ENCODE assay signal across 18 cellular contexts in genomic region chr7:113197274-113197673, GRCh38.
DNase-seq lines count a peak whose midpoint lies in the region; ATAC-seq and TF ChIP-seq lines count a peak whose summit lies in the region.
"Had no signal": no experiment of that assay in that cellular context is flagged by ENCODE, and none has a peak within 500 bp of the region (broad histone marks: within the 10 kb centered on the region; RNA-seq: fewer than 3 reads in every experiment).

No MANE protein-coding gene starts in this region.

- peaks cover 27% of the 10 kb centered on the region for H3K4me1 ChIP-seq in ACC112 (ENCODE audit: control insufficient read depth, insufficient read depth, low read length, unreplicated experiment)
- H3K4me1 ChIP-seq in right cardiac atrium (ENCODE audit: control insufficient read depth, insufficient read depth, low read length), result no peaks in the 10 kb centered on the region

- H3K36me3 ChIP-seq in ACC112 (ENCODE audit: insufficient read depth, low read length), result no peaks in the 10 kb centered on the region
- H3K36me3 ChIP-seq: cardiac muscle cell had no signal

- WGBS in right cardiac atrium, result 50% methylated on average over 1 of the region's 1 CpG

- ATAC-seq in GM21381 (IDR thresholded peaks at IDR 0.05; ENCODE audit: unreplicated experiment) (no peak), right cardiac atrium (no peak)

- TF ChIP-seq CTCF in HFFc6 (IDR thresholded peaks at IDR 0.05), result no peak
- no peak for TF ChIP-seq CTCF in astrocyte of the spinal cord (IDR thresholded peaks at IDR 0.05; ENCODE audit: low read depth, low read length)
- TF ChIP-seq CTCF in GM10266 (IDR thresholded peaks at IDR 0.05; ENCODE audit: control insufficient read depth, insufficient read depth, low read depth, missing control alignments), result no peak

- intact Hi-C loops in activated T-helper 1 cell treated with anti-CD3 and anti-CD28 coated beads, Interleukin-12 subunit alpha, Interleukin-12 subunit beta, Interleukin-2, Interleukin-4 antibody, amounts not matched to agents 30 ng/mL and 10 ng/mL and 1 ng/mL, durations not matched to agents 14 hours and 24 hours and 36 hours (cut with micrococcal nuclease), result no loop called here
- intact Hi-C loops in right cardiac atrium (cut with DNase I), result no loop called here

- H3K27ac ChIP-seq in ACC112 (ENCODE audit: low read depth, low read length) (peak overlapping the region; percentile 63), right cardiac atrium (ENCODE audit: low read length) (no peak overlapping the region)
- H3K27ac ChIP-seq: cardiac muscle cell had no signal

- H3K4me3 Mint-ChIP-seq in HFFc6, result peak overlapping the region; percentile 56
- no peak overlapping the region for H3K4me3 Mint-ChIP-seq in activated T-helper 1 cell treated with anti-CD3 and anti-CD28 coated beads, Interleukin-12 subunit alpha, Interleukin-12 subunit beta, Interleukin-2, Interleukin-4 antibody, amounts not matched to agents 30 ng/mL and 10 ng/mL and 1 ng/mL, durations not matched to agents 14 hours and 24 hours and 36 hours
- H3K4me3 Mint-ChIP-seq: B cell had no signal

- H3K9me3 Mint-ChIP-seq in HFFc6, result no peaks in the 10 kb centered on the region
- H3K9me3 Mint-ChIP-seq in activated T-helper 1 cell treated with anti-CD3 and anti-CD28 coated beads, Interleukin-12 subunit alpha, Interleukin-12 subunit beta, Interleukin-2, Interleukin-4 antibody, amounts not matched to agents 30 ng/mL and 10 ng/mL and 1 ng/mL, durations not matched to agents 14 hours and 24 hours and 36 hours, result no peaks in the 10 kb centered on the region
- H3K9me3 Mint-ChIP-seq: activated T-helper 2 cell treated with anti-CD3 and anti-CD28 coated beads, Interferon-gamma antibody, Interleukin-2, Interleukin-4, amounts not matched to agents 10 μg/mL and 5 μg/mL and 100 μg/mL, durations not matched to agents 14 hours and 24 hours and 36 hours had no signal

- no peaks in the 10 kb centered on the region for H3K27me3 ChIP-seq in ACC112 (ENCODE audit: insufficient read depth, low read length)
- H3K27me3 ChIP-seq in right cardiac atrium (ENCODE audit: control insufficient read depth, insufficient read depth), result no peaks in the 10 kb centered on the region
- H3K27me3 ChIP-seq: cardiac muscle cell had no signal

- DNase-seq in HFFc6, result peak; percentile 78
- DNase-seq in astrocyte of the spinal cord (ENCODE audit: low read depth, low spot score), result peak; percentile 80
- DNase-seq in iris pigment epithelial cell (ENCODE audit: low read depth), result peak; percentile 91
- no peak for DNase-seq in GM10266 (ENCODE audit: extremely low spot score)
- DNase-seq in activated T-helper 1 cell treated with anti-CD3 and anti-CD28 coated beads, Interleukin-12 subunit alpha, Interleukin-12 subunit beta, Interleukin-2, Interleukin-4 antibody, amounts not matched to agents 30 ng/mL and 10 ng/mL and 1 ng/mL, durations not matched to agents 14 hours and 24 hours and 36 hours (ENCODE audit: low spot score), result no peak
- no peak for DNase-seq in right cardiac atrium
- DNase-seq: activated CD4-positive, alpha-beta T cell treated with anti-CD3 and anti-CD28 coated beads, Interleukin-2, amount 50 U/mL, for 48 hours; DMS79 treated with DMSO at 0.1 percent for 48 hours; Karpas-422; mesenchymal stem cell; NCI-H2081 treated with DMSO at 0.1 percent for 48 hours; occipital lobe; Right ventricle myocardium superior had no signal

- no peak overlapping the region for H3K4me3 ChIP-seq in ACC112 (ENCODE audit: low read depth, low read length)
- H3K4me3 ChIP-seq in astrocyte of the spinal cord (ENCODE audit: low read depth, low read length), result no peak overlapping the region
- H3K4me3 ChIP-seq in right cardiac atrium (ENCODE audit: low read length), result no peak overlapping the region
- H3K4me3 ChIP-seq: cardiac muscle cell had no signal

- no peaks in the 10 kb centered on the region for H3K9me3 ChIP-seq in right cardiac atrium (ENCODE audit: control insufficient read depth, low read length)

- in situ Hi-C loops in astrocyte of the spinal cord (cut with HindIII; ENCODE audit: low sequenced_read_pairs), result no loop called here

- peaks cover 14% of the 10 kb centered on the region; the same call in 1 of the 2 replicates for H3K36me3 Mint-ChIP-seq in HFFc6 (ENCODE audit: low read depth)
- H3K36me3 Mint-ChIP-seq in activated T-helper 1 cell treated with anti-CD3 and anti-CD28 coated beads, Interleukin-12 subunit alpha, Interleukin-12 subunit beta, Interleukin-2, Interleukin-4 antibody, amounts not matched to agents 30 ng/mL and 10 ng/mL and 1 ng/mL, durations not matched to agents 14 hours and 24 hours and 36 hours (ENCODE audit: low read depth), result no peaks in the 10 kb centered on the region

- no peak overlapping the region for H2AFZ ChIP-seq in ACC112 (ENCODE audit: low read length, unreplicated experiment)

- H3K4me1 Mint-ChIP-seq in HFFc6 (ENCODE audit: low read depth), result peaks cover 56% of the 10 kb centered on the region
- no peaks in the 10 kb centered on the region for H3K4me1 Mint-ChIP-seq in activated T-helper 1 cell treated with anti-CD3 and anti-CD28 coated beads, Interleukin-12 subunit alpha, Interleukin-12 subunit beta, Interleukin-2, Interleukin-4 antibody, amounts not matched to agents 30 ng/mL and 10 ng/mL and 1 ng/mL, durations not matched to agents 14 hours and 24 hours and 36 hours (ENCODE audit: low read depth)
- H3K4me1 Mint-ChIP-seq: B cell had no signal

- H3K27me3 Mint-ChIP-seq in HFFc6 (ENCODE audit: insufficient read depth), result no peaks in the 10 kb centered on the region
- H3K27me3 Mint-ChIP-seq in activated T-helper 1 cell treated with anti-CD3 and anti-CD28 coated beads, Interleukin-12 subunit alpha, Interleukin-12 subunit beta, Interleukin-2, Interleukin-4 antibody, amounts not matched to agents 30 ng/mL and 10 ng/mL and 1 ng/mL, durations not matched to agents 14 hours and 24 hours and 36 hours (ENCODE audit: insufficient read depth), result no peaks in the 10 kb centered on the region

- peak overlapping the region; percentile 60 for H3K27ac Mint-ChIP-seq in HFFc6
- H3K27ac Mint-ChIP-seq in activated T-helper 1 cell treated with anti-CD3 and anti-CD28 coated beads, Interleukin-12 subunit alpha, Interleukin-12 subunit beta, Interleukin-2, Interleukin-4 antibody, amounts not matched to agents 30 ng/mL and 10 ng/mL and 1 ng/mL, durations not matched to agents 14 hours and 24 hours and 36 hours, result no peak overlapping the region
- H3K27ac Mint-ChIP-seq: activated T-helper 2 cell treated with anti-CD3 and anti-CD28 coated beads, Interferon-gamma antibody, Interleukin-2, Interleukin-4, amounts not matched to agents 10 μg/mL and 5 μg/mL and 100 μg/mL, durations not matched to agents 14 hours and 24 hours and 36 hours; B cell had no signal

- H3K79me2 ChIP-seq in ACC112 (ENCODE audit: control insufficient read depth, insufficient read depth, low read length, unreplicated experiment), result no peaks in the 10 kb centered on the region

Comparison
In these comparisons a context has a peak if more than half of its experiments do, and no peak if none do; other contexts are left out.
1. DNase-seq: peak in HFFc6 (single experiment), astrocyte of the spinal cord (single experiment) and iris pigment epithelial cell (single experiment); none in GM10266 (single experiment), activated T-helper 1 cell treated with anti-CD3 and anti-CD28 coated beads, Interleukin-12 subunit alpha, Interleukin-12 subunit beta, Interleukin-2, Interleukin-4 antibody, amounts not matched to agents 30 ng/mL and 10 ng/mL and 1 ng/mL, durations not matched to agents 14 hours and 24 hours and 36 hours (single experiment) and right cardiac atrium (0 of 3).